9 cellular contexts compared by ENCODE assay signal in the genomic region with DNA sequence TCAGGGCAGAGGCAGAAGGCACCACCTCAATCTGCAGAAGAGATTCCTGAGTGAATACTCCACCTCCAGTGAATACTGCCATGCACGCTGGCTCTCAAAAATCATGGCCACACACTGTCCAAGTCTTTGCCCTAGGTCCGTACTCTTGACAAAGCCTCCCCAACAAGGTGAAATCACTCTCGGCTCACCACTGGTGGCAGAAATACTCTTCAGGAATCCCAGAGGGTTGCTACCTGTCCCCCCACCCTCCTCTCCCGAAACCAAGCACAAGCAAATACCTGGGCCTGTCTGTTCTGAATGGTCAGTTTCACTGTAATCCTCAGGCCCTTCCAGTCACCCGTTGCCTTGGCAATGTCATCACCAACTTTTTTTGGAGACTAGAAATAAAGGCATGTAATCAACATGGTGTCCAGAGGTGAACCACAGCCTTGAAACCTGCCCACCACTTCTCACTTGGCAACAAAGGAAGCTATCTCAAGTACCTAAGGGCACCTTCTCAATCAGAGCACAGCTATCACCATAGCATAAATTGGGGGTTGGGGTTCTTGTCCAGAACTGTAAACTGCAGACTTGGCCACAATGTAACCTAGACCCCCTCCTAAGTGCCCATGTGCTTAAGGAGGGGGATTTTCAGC. TPM values are rescaled to one million over a fixed set of nuclear protein-coding genes. Genes with fewer than 3 reads are reported as not detected.
A peak's percentile ranks its signal among the peaks of the same experiment; 100 is the strongest.
DNase-seq lines count a peak whose midpoint lies in the region; ATAC-seq, FAIRE-seq and TF ChIP-seq lines count a peak whose summit lies in the region.
"Had no signal": no experiment of that assay in that cellular context is flagged by ENCODE, and none has a peak within 500 bp of the region (broad histone marks: within the 10 kb centered on the region; RNA-seq: fewer than 3 reads in every experiment).

No MANE protein-coding gene starts in this region.

- DNase-seq in SJCRH30 (peak in 1 of 2 experiments; percentile 20), esophagus muscularis mucosa (ENCODE audit: extremely low spot score) (no peak), retinal pigment epithelial cell (ENCODE audit: low read depth) (no peak), urothelium cell line (ENCODE audit: low spot score) (no peak)
- no peak for DNase-seq in stimulated activated CD4-positive, alpha-beta T cell treated with anti-CD3 and anti-CD28 coated beads, Interleukin-4, amount 100 ng/mL, for 1 hour
- DNase-seq: NCI-H524 treated with DMSO at 0.1 percent for 48 hours had no signal

- no peak for TF ChIP-seq EP300 in esophagus muscularis mucosa (IDR thresholded peaks at IDR 0.05)

- no peaks in the 10 kb centered on the region for H3K27me3 ChIP-seq in SJCRH30
- no peaks in the 10 kb centered on the region for H3K27me3 ChIP-seq in esophagus muscularis mucosa

- no peak for TF ChIP-seq CTCF in esophagus muscularis mucosa (IDR thresholded peaks at IDR 0.05)
- TF ChIP-seq CTCF in retinal pigment epithelial cell (conservative IDR thresholded peaks at IDR 0.05; ENCODE audit: low read depth, low read length), result no peak

- H3K27ac ChIP-seq in SJCRH30 (no peak overlapping the region; the same call in 1 of the 2 replicates), esophagus muscularis mucosa (replicated peaks in 1 of 4) (peak overlapping the region; percentile 93 to 96 (median 95))

- 58% methylated on average over 5 of the region's 5 CpGs for WGBS in esophagus muscularis mucosa

- peaks cover 10% of the 10 kb centered on the region; the same call in 1 of the 2 replicates for H3K4me1 ChIP-seq in SJCRH30
- peaks cover 41 to 43% (median 42%) of the 10 kb centered on the region in 4 donors for H3K4me1 ChIP-seq in esophagus muscularis mucosa

- 0 out of 2 replicates have a peak, but pooled peaks cover 10% of the 10 kb centered on the region for H3K9me3 ChIP-seq in SJCRH30 (replicated peaks)
- H3K9me3 ChIP-seq in esophagus muscularis mucosa, result no peaks in the 10 kb centered on the region

- ATAC-seq in HG03039 (IDR thresholded peaks at IDR 0.05; ENCODE audit: unreplicated experiment) (no peak), GM21737 (IDR thresholded peaks at IDR 0.05; ENCODE audit: unreplicated experiment) (no peak)

- intact Hi-C loops in esophagus muscularis mucosa (cut with DNase I), result no loop called here

- no peak for FAIRE-seq in urothelium cell line (lab: Jason Lieb, UNC)

- peaks cover 66% of the 10 kb centered on the region for H3K36me3 ChIP-seq in SJCRH30
- H3K36me3 ChIP-seq in esophagus muscularis mucosa, result peaks cover 35 to 63% (median 59%) of the 10 kb centered on the region in 4 donors

- peak; percentile 19 for TF ChIP-seq POLR2A in GM18951 (IDR thresholded peaks at IDR 0.05; ENCODE audit: extremely low read depth, insufficient read depth, insufficient read length)
- no peak for TF ChIP-seq POLR2A in esophagus muscularis mucosa (IDR thresholded peaks at IDR 0.05; ENCODE audit: low read depth)

- H3K4me3 ChIP-seq in SJCRH30 (peak overlapping the region; percentile 91), esophagus muscularis mucosa (peak overlapping the region; percentile 81 to 96 (median 82)), retinal pigment epithelial cell (ENCODE audit: low read length) (peak overlapping the region; percentile 98)

- in situ Hi-C loops in GM18951 (cut with MboI; ENCODE audit: low sequenced_read_pairs, unreplicated experiment), result no loop called here

RNA-seq across cellular contexts. Expression of a gene that starts 1.8 kb away (rescaled TPM):
- 4,429 and 4,439 TPM in 2 replicates for total RNA-seq in SJCRH30 (2014; rRNA removed; shearing (Covaris generic))
- 1,000 to 10,000 TPM in 3 of 4 donors, 100 to 1,000 TPM in 1; 880 to 2,334 (median 1,732) TPM for total RNA-seq in esophagus muscularis mucosa

RNA-seq across cellular contexts. Expression of a gene that starts 1.9 kb away (rescaled TPM):
- 5.8 and 7.3 TPM in 2 replicates for total RNA-seq in SJCRH30 (2014; rRNA removed; shearing (Covaris generic))
- 10 to 100 TPM; 13.6 to 26.2 (median 18.8) TPM for total RNA-seq in esophagus muscularis mucosa

RNA-seq across cellular contexts. Expression of a gene that starts 25.3 kb away (rescaled TPM):
- 11.7 and 12.1 TPM in 2 replicates for total RNA-seq in SJCRH30 (2014; rRNA removed; shearing (Covaris generic))
- total RNA-seq in esophagus muscularis mucosa, result 10 to 100 TPM in 3 of 4 donors, 1 to 10 TPM in 1; 8.3 to 12.8 (median 11.2) TPM

RNA-seq across cellular contexts. Expression of a gene that starts 52.5 kb away (rescaled TPM):
- 13.1 and 16.7 TPM in 2 replicates for total RNA-seq in SJCRH30 (2014; rRNA removed; shearing (Covaris generic))
- 10 to 100 TPM; 27.0 to 34.5 (median 31.7) TPM for total RNA-seq in esophagus muscularis mucosa
